Comparison of ENCODE assay signal across 18 cellular contexts in the genomic region with DNA sequence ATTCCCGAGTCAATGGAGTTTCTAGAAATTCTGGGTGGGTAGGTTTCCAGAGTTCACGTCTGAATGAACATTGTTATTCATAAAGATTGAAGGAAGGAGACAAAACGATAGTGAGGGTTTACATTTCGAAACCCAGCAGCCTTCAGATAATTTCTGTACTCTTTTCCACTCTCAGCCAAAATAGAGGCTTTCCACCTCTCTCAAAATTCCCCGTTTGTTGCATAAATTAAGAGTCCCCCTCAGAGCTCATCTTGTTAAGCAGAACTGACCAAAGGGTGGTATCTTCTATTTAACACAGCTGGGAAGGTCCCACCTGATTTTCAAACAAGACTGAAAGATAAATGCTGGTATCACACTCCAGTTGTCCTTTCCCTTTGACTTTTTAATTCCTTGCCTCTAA.
"Had no signal": no experiment of that assay in that cellular context is flagged by ENCODE, and none has a peak within 500 bp of the region (broad histone marks: within the 10 kb centered on the region; RNA-seq: fewer than 3 reads in every experiment).

No MANE protein-coding gene starts in this region.

- H3K9me3 ChIP-seq: esophagus muscularis mucosa, neutrophil, thyroid gland had no signal

- H3K4me1 ChIP-seq: esophagus muscularis mucosa, parathyroid adenoma, thyroid gland had no signal

- ATAC-seq: activated CD8-positive, alpha-beta T cell treated with anti-CD3 and anti-CD28 coated beads, Interleukin-2, amount 10 ng/mL, durations not matched to agents 7 days and 5 days; left ventricle myocardium superior; natural killer cell; stimulated activated effector memory CD8-positive, alpha-beta T cell treated with anti-CD3 and anti-CD28 coated beads, Interleukin-12 subunit alpha, Interleukin-12 subunit beta, amount 100 ng/mL, for 72 hours had no signal

- FAIRE-seq: urothelium cell line had no signal

- H3K79me2 ChIP-seq: parathyroid adenoma had no signal

- H3K9ac ChIP-seq: parathyroid adenoma had no signal

- H3K27me3 ChIP-seq: neutrophil, thyroid gland had no signal

- H3K36me3 ChIP-seq: esophagus muscularis mucosa, neutrophil, thyroid gland had no signal

- H3K4me3 ChIP-seq: coronary artery, esophagus muscularis mucosa, thyroid gland had no signal

- DNase-seq: activated CD4-positive, alpha-beta T cell treated with anti-CD3 and anti-CD28 coated beads, Interleukin-2, amount 10 ng/mL, durations not matched to agents 24 days and 14 days; activated CD4-positive, CD25-positive, alpha-beta regulatory T cell; activated CD8-positive, alpha-beta memory T cell treated with anti-CD3 and anti-CD28 coated beads, Interleukin-2, amount 50 U/mL, for 4 hours; activated CD8-positive, alpha-beta T cell treated with anti-CD3 and anti-CD28 coated beads, Interleukin-2, amount 10 ng/mL, durations not matched to agents 7 days and 5 days; activated effector memory CD4-positive, alpha-beta T cell treated with anti-CD3 and anti-CD28 coated beads, Interleukin-2, amount 50 U/mL, for 16 hours; activated T-cell treated with anti-CD3 and anti-CD28 coated beads, Interleukin-2, amount 50 U/mL, for 48 hours; glutamatergic neuron; hypothalamus; kidney glomerular epithelial cell; left ventricle myocardium superior; natural killer cell; thyroid gland had no signal

- H3K27ac ChIP-seq: coronary artery, esophagus muscularis mucosa, neutrophil, parathyroid adenoma, thyroid gland had no signal

- H2AFZ ChIP-seq: parathyroid adenoma had no signal
